8 cellular contexts compared by ENCODE assay signal in the genomic region with DNA sequence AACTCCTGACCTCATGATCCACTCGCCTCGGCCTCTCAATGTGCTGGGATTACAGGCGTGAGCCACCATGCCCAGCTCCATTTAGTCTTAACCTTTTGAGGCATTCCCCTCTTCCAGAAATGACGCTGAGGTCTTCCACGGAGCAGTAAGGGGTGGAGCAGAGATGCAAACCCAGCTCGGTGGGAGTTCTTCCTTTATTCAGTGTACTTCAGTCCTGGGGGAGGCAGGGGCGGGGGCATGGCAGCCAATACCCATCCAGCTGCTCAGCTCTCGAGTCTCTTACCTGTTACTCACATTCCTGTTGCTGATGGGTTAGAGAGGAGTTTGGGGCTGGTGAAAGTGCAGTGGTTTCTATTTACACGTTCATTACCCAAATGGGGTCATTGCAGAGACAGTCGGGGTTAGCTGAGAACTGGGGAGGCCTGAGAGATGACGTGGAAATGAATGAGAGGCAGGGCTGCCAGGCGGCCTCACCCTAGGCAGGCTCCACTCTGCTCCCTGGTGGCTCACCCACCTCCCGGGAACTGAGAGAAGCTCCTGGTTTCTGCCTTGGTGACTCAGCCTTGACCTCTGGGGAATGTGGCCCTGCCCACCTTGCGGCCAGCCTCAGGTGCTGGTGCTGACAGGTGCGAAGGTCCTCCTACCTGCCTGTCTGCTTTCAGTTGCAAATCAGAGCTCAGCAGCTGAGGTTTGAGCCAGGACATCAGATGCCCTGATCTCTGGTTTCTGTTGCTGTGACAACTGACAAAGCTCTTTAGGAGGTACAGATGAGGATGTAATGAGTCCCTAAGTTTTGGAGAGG. TPM values are rescaled to one million over a fixed set of nuclear protein-coding genes. Genes with fewer than 3 reads are reported as not detected.
A peak's percentile ranks its signal among the peaks of the same experiment; 100 is the strongest.
DNase-seq lines count a peak whose midpoint lies in the region; ATAC-seq, FAIRE-seq and TF ChIP-seq lines count a peak whose summit lies in the region.

No MANE protein-coding gene starts in this region.

- no peaks in the 10 kb centered on the region for H3K27me3 ChIP-seq in upper lobe of right lung

- no peak overlapping the region for H3K4me3 ChIP-seq in HFF-Myc (replicated peaks; ENCODE audit: low read depth, low read length)
- H3K4me3 ChIP-seq in kidney (ENCODE audit: low read length in 2 of 2), result no peak overlapping the region
- H3K4me3 ChIP-seq in upper lobe of right lung, result no peak overlapping the region

- intact Hi-C loops in kidney (cut with DNase I), result no loop called here
- intact Hi-C loops in upper lobe of right lung (cut with DNase I), result no loop called here

- peak; percentile 92 for ATAC-seq in upper lobe of right lung
- ATAC-seq in GM19467 (IDR thresholded peaks at IDR 0.05; ENCODE audit: unreplicated experiment), result no peak
- ATAC-seq in HG03571 (IDR thresholded peaks at IDR 0.05; ENCODE audit: unreplicated experiment), result no peak

- DNase-seq in A172 (ENCODE audit: low spot score) (peak; percentile 46), HFF-Myc (ENCODE audit: extremely low read depth, low read depth) (no peak), amniotic epithelial cell (ENCODE audit: low read depth) (peak; percentile 38), kidney (peak; percentile 94), upper lobe of right lung (peak; percentile 86), cortex of kidney (lab: John Stamatoyannopoulos, UW) (no peak)

- H3K9me3 ChIP-seq in kidney (ENCODE audit: control insufficient read depth in 1 of 2, low read length in 2 of 2) (no peaks in the 10 kb centered on the region), upper lobe of right lung (no peaks in the 10 kb centered on the region)

- no peak overlapping the region for H3K9ac ChIP-seq in kidney (ENCODE audit: low read length in 2 of 2)

- peaks cover 3 to 7% of the 10 kb centered on the region in 2 donors for H3K4me1 ChIP-seq in kidney (ENCODE audit: control insufficient read depth in 1 of 2, insufficient read depth in 1 of 2, low read depth in 1 of 2, low read length in 2 of 2)
- peaks cover 23% of the 10 kb centered on the region for H3K4me1 ChIP-seq in upper lobe of right lung

- H3K27ac ChIP-seq in kidney (ENCODE audit: low read depth in 2 of 2, low read length in 2 of 2) (peak overlapping the region in 1 of 2 donors; percentile 51), upper lobe of right lung (peak overlapping the region; percentile 67)

- peaks cover 16 to 18% of the 10 kb centered on the region in 2 donors for H3K36me3 ChIP-seq in kidney (ENCODE audit: control insufficient read depth in 1 of 2, insufficient read depth in 2 of 2, low read length in 2 of 2)
- H3K36me3 ChIP-seq in upper lobe of right lung, result peaks cover 45% of the 10 kb centered on the region

- TF ChIP-seq CTCF in HFF-Myc (IDR thresholded peaks at IDR 0.05; ENCODE audit: low read depth, low read length, missing control alignments), result peak; percentile 8
- peak; percentile 25 for TF ChIP-seq CTCF in kidney (IDR thresholded peaks at IDR 0.05; ENCODE audit: borderline replicate concordance, extremely low read depth, insufficient read depth)
- peak; percentile 42 for TF ChIP-seq CTCF in upper lobe of right lung (IDR thresholded peaks at IDR 0.05)

- FAIRE-seq in kidney (lab: Jason Lieb, UNC), result no peak

RNA-seq across cellular contexts. Expression of gene ST14, which starts 13.4 kb away (rescaled TPM):
- total RNA-seq in A172 (2014; rRNA removed; shearing (Covaris generic)), result 0.10 TPM in 1 of 2 replicates, not detected in the other
- 139 TPM for total RNA-seq in kidney
- 59.3 TPM for polyA plus RNA-seq in kidney (ENCODE audit: insufficient read depth, low read depth, low replicate concordance)
- total RNA-seq in upper lobe of right lung, result 59.1 TPM

Comparison
In these comparisons a context has a peak if more than half of its experiments do, and no peak if none do; other contexts are left out.
1. DNase-seq: peak in A172 (single experiment), amniotic epithelial cell (single experiment), kidney (single experiment) and upper lobe of right lung (single experiment); none in HFF-Myc (single experiment) and cortex of kidney (single experiment).
2. RNA of gene ST14, which starts 13.4 kb away (total RNA-seq): 139 TPM in kidney (single experiment) and 59.1 TPM in upper lobe of right lung (single experiment); 0.10 TPM in A172; every median in the first group is over 10 times any median in the second.
3. Peak in every context shown above with its lines, with median percentiles within 50 percentile points of each other: CTCF ChIP-seq.